ENCODE assay signal across 13 cellular contexts in genomic region chr15:66912001-66912400, GRCh38.
DNase-seq lines count a peak whose midpoint lies in the region; ATAC-seq lines count a peak whose summit lies in the region.
"Had no signal": no experiment of that assay in that cellular context is flagged by ENCODE, and none has a peak within 500 bp of the region (broad histone marks: within the 10 kb centered on the region; RNA-seq: fewer than 3 reads in every experiment).

No MANE protein-coding gene starts in this region.

- peaks cover 4% of the 10 kb centered on the region for H3K27me3 Mint-ChIP-seq in IgD-negative memory B cell
- H3K27me3 Mint-ChIP-seq in T-helper 17 cell, result peaks cover 46% of the 10 kb centered on the region
- H3K27me3 Mint-ChIP-seq in dendritic cell treated with granulocyte-macrophage colony-stimulating factor and Interleukin-4, amounts not matched to agents 40 ng/mL and 50 ng/mL, for 4 days, result peaks cover 3% of the 10 kb centered on the region

- peaks cover 6 to 25% (median 16%) of the 10 kb centered on the region in 3 donors for H3K4me1 Mint-ChIP-seq in IgD-negative memory B cell
- H3K4me1 Mint-ChIP-seq in T-helper 17 cell, result peaks cover 13% of the 10 kb centered on the region
- peaks cover 85% of the 10 kb centered on the region for H3K4me1 Mint-ChIP-seq in dendritic cell treated with granulocyte-macrophage colony-stimulating factor and Interleukin-4, amounts not matched to agents 40 ng/mL and 50 ng/mL, for 4 days (ENCODE audit: low read depth)
- H3K4me1 Mint-ChIP-seq: GM23338 had no signal

- peak overlapping the region in 1 of 4 donors; percentile 27 for H3K4me3 Mint-ChIP-seq in IgD-negative memory B cell
- H3K4me3 Mint-ChIP-seq in T-helper 17 cell, result no peak overlapping the region
- H3K4me3 Mint-ChIP-seq in dendritic cell treated with granulocyte-macrophage colony-stimulating factor and Interleukin-4, amounts not matched to agents 40 ng/mL and 50 ng/mL, for 4 days, result no peak overlapping the region
- H3K4me3 Mint-ChIP-seq: B cell, GM23338, nephron progenitor cell had no signal

- H3K36me3 Mint-ChIP-seq in IgD-negative memory B cell (no peaks in the 10 kb centered on the region), T-helper 17 cell (ENCODE audit: low read depth) (no peaks in the 10 kb centered on the region)
- peaks cover 12% of the 10 kb centered on the region for H3K36me3 Mint-ChIP-seq in dendritic cell treated with granulocyte-macrophage colony-stimulating factor and Interleukin-4, amounts not matched to agents 40 ng/mL and 50 ng/mL, for 4 days (ENCODE audit: low read depth)

- H3K27ac Mint-ChIP-seq in IgD-negative memory B cell, result peak overlapping the region in 2 of 3 donors; percentile 6 to 91
- H3K27ac Mint-ChIP-seq in T-helper 17 cell, result no peak overlapping the region
- H3K27ac Mint-ChIP-seq in dendritic cell treated with granulocyte-macrophage colony-stimulating factor and Interleukin-4, amounts not matched to agents 40 ng/mL and 50 ng/mL, for 4 days, result peak overlapping the region; percentile 88
- H3K27ac Mint-ChIP-seq: B cell, GM23338, nephron progenitor cell had no signal

- ATAC-seq in T-helper 17 cell (peak; percentile 92), left lobe of liver (no peak)

- no peaks in the 10 kb centered on the region for H3K9me3 ChIP-seq in T-helper 17 cell (ENCODE audit: control insufficient read depth, low read length, poor library complexity, severe bottlenecking)

- intact Hi-C loops in dendritic cell treated with granulocyte-macrophage colony-stimulating factor and Interleukin-4, amounts not matched to agents 40 ng/mL and 50 ng/mL, for 4 days (cut with micrococcal nuclease), result no loop called here

- DNase-seq in Ammon's horn (ENCODE audit: low spot score) (peak; percentile 50), T-helper 17 cell (no peak), NCI-H2029 treated with DMSO at 0.1 percent for 48 hours (lab: John Stamatoyannopoulos, UW) (no peak), NCI-H1105 (lab: John Stamatoyannopoulos, UW) (no peak), NCI-H524 (lab: John Stamatoyannopoulos, UW) (no peak), left lobe of liver (ENCODE audit: low spot score) (no peak)
- DNase-seq: cortex of kidney, NCI-H2029, nephron progenitor cell had no signal

- peaks cover 0 to 5% (median 5%) of the 10 kb centered on the region in 3 donors for H3K9me3 Mint-ChIP-seq in IgD-negative memory B cell
- H3K9me3 Mint-ChIP-seq in dendritic cell treated with granulocyte-macrophage colony-stimulating factor and Interleukin-4, amounts not matched to agents 40 ng/mL and 50 ng/mL, for 4 days, result peaks cover 13% of the 10 kb centered on the region
